ENCODE assay signal across 1 cellular context in the genomic region with DNA sequence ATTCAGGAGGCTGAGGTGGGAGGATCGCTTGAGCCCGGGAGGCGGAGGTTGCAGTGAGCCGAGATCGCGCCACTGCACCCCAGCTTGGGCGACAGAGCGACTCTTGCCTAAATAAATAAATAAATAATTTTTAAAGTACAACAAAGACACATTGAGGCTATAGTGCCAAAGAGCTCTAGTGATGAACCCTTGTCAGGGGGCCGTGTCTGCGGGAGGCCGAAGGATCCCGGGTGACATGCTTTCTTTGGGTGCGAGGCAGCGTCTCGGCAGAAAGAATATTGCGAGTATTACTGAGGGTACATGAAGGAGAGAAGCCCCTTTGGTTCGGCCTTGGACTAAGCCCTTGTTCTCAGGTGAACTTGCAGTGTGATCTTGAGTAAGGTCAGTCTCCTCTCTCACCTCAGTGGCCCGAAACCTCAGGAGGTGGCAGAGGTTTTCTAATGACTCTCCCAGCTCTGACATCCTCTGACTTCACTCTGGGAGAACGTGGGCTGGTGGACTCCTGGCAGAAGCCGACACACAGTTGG.
TF ChIP-seq lines count a peak whose summit lies in the region.

No MANE protein-coding gene starts in this region.

TF ChIP-seq in GM12878, 131 proteins besides CTCF, POLR2A, EP300 and RAD21 (continued from another document):
- TF ChIP-seq BACH1 (IDR thresholded peaks at IDR 0.05; ENCODE audit: borderline replicate concordance) (no peak), SREBF1 (IDR thresholded peaks at IDR 0.05; ENCODE audit: low read length) (no peak), DPF2 (IDR thresholded peaks at IDR 0.05) (no peak), LARP7 (IDR thresholded peaks at IDR 0.05) (no peak), SMARCA5 (IDR thresholded peaks at IDR 0.05) (no peak)
- TF ChIP-seq, protein P1, sequence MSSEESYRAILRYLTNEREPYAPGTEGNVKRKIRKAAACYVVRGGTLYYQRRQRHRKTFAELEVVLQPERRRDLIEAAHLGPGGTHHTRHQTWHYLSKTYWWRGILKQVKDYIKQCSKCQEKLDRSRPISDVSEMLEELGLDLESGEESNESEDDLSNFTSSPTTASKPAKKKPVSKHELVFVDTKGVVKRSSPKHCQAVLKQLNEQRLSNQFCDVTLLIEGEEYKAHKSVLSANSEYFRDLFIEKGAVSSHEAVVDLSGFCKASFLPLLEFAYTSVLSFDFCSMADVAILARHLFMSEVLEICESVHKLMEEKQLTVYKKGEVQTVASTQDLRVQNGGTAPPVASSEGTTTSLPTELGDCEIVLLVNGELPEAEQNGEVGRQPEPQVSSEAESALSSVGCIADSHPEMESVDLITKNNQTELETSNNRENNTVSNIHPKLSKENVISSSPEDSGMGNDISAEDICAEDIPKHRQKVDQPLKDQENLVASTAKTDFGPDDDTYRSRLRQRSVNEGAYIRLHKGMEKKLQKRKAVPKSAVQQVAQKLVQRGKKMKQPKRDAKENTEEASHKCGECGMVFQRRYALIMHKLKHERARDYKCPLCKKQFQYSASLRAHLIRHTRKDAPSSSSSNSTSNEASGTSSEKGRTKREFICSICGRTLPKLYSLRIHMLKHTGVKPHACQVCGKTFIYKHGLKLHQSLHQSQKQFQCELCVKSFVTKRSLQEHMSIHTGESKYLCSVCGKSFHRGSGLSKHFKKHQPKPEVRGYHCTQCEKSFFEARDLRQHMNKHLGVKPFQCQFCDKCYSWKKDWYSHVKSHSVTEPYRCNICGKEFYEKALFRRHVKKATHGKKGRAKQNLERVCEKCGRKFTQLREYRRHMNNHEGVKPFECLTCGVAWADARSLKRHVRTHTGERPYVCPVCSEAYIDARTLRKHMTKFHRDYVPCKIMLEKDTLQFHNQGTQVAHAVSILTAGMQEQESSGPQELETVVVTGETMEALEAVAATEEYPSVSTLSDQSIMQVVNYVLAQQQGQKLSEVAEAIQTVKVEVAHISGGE (CRISPR knock-in tag; IDR thresholded peaks at IDR 0.05), result no peak
